Comparison of ENCODE assay signal across 8 cellular contexts in genomic region chr4:14254252-14254651, GRCh38.
DNase-seq lines count a peak whose midpoint lies in the region; ATAC-seq and TF ChIP-seq lines count a peak whose summit lies in the region.

No MANE protein-coding gene starts in this region.

- H3K36me3 Mint-ChIP-seq in Calu3 (ENCODE audit: insufficient read depth, unreplicated experiment) = no peaks in the 10 kb centered on the region

- TF ChIP-seq CTCF in Calu3 (IDR thresholded peaks at IDR 0.05; ENCODE audit: unreplicated experiment) (no peak), choroid plexus epithelial cell (conservative IDR thresholded peaks at IDR 0.05; ENCODE audit: low read depth, low read length) (peak; percentile 78)

- intact Hi-C loops in Calu3 (cut with micrococcal nuclease; ENCODE audit: unreplicated experiment) = loop anchor here (10.0 kb wide), 2 partner anchors 349 to 599 kb away; no protein-coding TSS in a partner anchor

- H3K9me3 Mint-ChIP-seq in Calu3 (ENCODE audit: low read depth, unreplicated experiment) = peaks cover 5% of the 10 kb centered on the region

- BruUV-seq in Calu3 (replicated peaks; lab: Mats Ljungman, UMichigan) = no TSS peak

- no peak overlapping the region for H3K27ac Mint-ChIP-seq in Calu3 (ENCODE audit: unreplicated experiment)

- CTCF ChIA-PET in Calu3 (lab: Charles Lee) = no interaction called here

- no peaks in the 10 kb centered on the region for H3K4me1 Mint-ChIP-seq in Calu3 (ENCODE audit: low read depth, unreplicated experiment)

- no peaks in the 10 kb centered on the region for H3K27me3 Mint-ChIP-seq in Calu3 (ENCODE audit: unreplicated experiment)

- DNase-seq in Calu3 = peak; percentile 46
- DNase-seq in Kasumi-1 (lab: John Stamatoyannopoulos, UW) = peak; percentile 27 to 38
- peak; percentile 52 for DNase-seq in choroid plexus epithelial cell (ENCODE audit: low read depth)
- peak; percentile 16 for DNase-seq in mucosa of gallbladder (ENCODE audit: low spot score)
- DNase-seq in mesenteric fat pad (ENCODE audit: low spot score) = no peak
- no peak for DNase-seq in D341Med (ENCODE audit: low spot score)

- H3K4me3 Mint-ChIP-seq in Calu3 (ENCODE audit: low read depth, unreplicated experiment) = no peak overlapping the region

- peak; percentile 84 for ATAC-seq in GM19351 (IDR thresholded peaks at IDR 0.05; ENCODE audit: unreplicated experiment)
- no peak for ATAC-seq in HG03521 (IDR thresholded peaks at IDR 0.05; ENCODE audit: unreplicated experiment)

- no peak overlapping the region for H3K4me3 ChIP-seq in choroid plexus epithelial cell (ENCODE audit: low read depth, low read length)

Comparison
In these comparisons a context has a peak if more than half of its experiments do, and no peak if none do; other contexts are left out.
1. DNase-seq: peak in Calu3 (single experiment), Kasumi-1 (2 of 2), choroid plexus epithelial cell (single experiment) and mucosa of gallbladder (single experiment); none in mesenteric fat pad (single experiment) and D341Med (single experiment).